ENCODE assay signal across 24 cellular contexts in genomic region chr16:55647798-55648197, GRCh38. TPM values are rescaled to one million over a fixed set of nuclear protein-coding genes. Genes with fewer than 3 reads are reported as not detected.
DNase-seq lines count a peak whose midpoint lies in the region; ATAC-seq, FAIRE-seq and TF ChIP-seq lines count a peak whose summit lies in the region.
"Had no signal": no experiment of that assay in that cellular context is flagged by ENCODE, and none has a peak within 500 bp of the region (broad histone marks: within the 10 kb centered on the region; RNA-seq: fewer than 3 reads in every experiment).

No MANE protein-coding gene starts in this region.

- TF ChIP-seq POLR2A in heart left ventricle (IDR thresholded peaks at IDR 0.05) = no peak

- peak; percentile 9 for TF ChIP-seq CTCF in left ventricle myocardium inferior (IDR thresholded peaks at IDR 0.05; ENCODE audit: borderline replicate concordance)
- peak in 1 of 12 donors; percentile 7 for TF ChIP-seq CTCF in heart left ventricle (IDR thresholded peaks at IDR 0.05)
- peak; percentile 2 for TF ChIP-seq CTCF in astrocyte of the cerebellum (IDR thresholded peaks at IDR 0.05; ENCODE audit: low read depth, low read length, missing control alignments)
- peak; percentile 12 for TF ChIP-seq CTCF in foreskin fibroblast (IDR thresholded peaks at IDR 0.05; ENCODE audit: low read depth, low read length)
- no peak for TF ChIP-seq CTCF in D721Med (IDR thresholded peaks at IDR 0.05; ENCODE audit: insufficient read depth, missing control alignments)

- H3K4me3 ChIP-seq in left ventricle myocardium inferior (no peak overlapping the region), heart left ventricle (no peak overlapping the region), astrocyte of the cerebellum (ENCODE audit: low read depth, low read length) (no peak overlapping the region), foreskin fibroblast (ENCODE audit: low read depth in 1 of 2, low read length in 2 of 2) (no peak overlapping the region)
- H3K4me3 ChIP-seq: GM23338, Peyer's patch had no signal

- no peaks in the 10 kb centered on the region for H3K9me3 ChIP-seq in left ventricle myocardium inferior (replicated peaks)
- H3K9me3 ChIP-seq in heart left ventricle = no peaks in the 10 kb centered on the region
- H3K9me3 ChIP-seq: Peyer's patch had no signal

- intact Hi-C loops in left ventricle myocardium inferior (cut with micrococcal nuclease) (no loop called here), heart left ventricle (cut with DNase I) (no loop called here)

- ATAC-seq in heart left ventricle (no peak), HG03159 (IDR thresholded peaks at IDR 0.05; ENCODE audit: unreplicated experiment) (no peak), HG02571 (IDR thresholded peaks at IDR 0.05; ENCODE audit: unreplicated experiment) (no peak)
- ATAC-seq: GM23338 had no signal

- DNase-seq in left ventricle myocardium inferior = no peak
- no peak for DNase-seq in heart left ventricle
- DNase-seq in astrocyte of the cerebellum (ENCODE audit: low read depth) = no peak
- peak in 1 of 2 donors; percentile 20 for DNase-seq in foreskin fibroblast
- no peak for DNase-seq in effector CD8-positive, alpha-beta T cell (lab: John Stamatoyannopoulos, UW)
- DNase-seq in D721Med (ENCODE audit: insufficient read length, low spot score) = no peak
- DNase-seq: 8988T, C1 segment of cervical spinal cord, DMS 273 treated with DMSO at 0.1 percent for 48 hours, GF-D8, NCI-H1048, NCI-H1436 treated with DMSO at 0.1 percent for 48 hours, NCI-H2029 treated with DMSO at 0.1 percent for 48 hours, NCI-H510A, NCI-H82, Peyer's patch, SHP77 had no signal

- no peaks in the 10 kb centered on the region for H3K36me3 ChIP-seq in left ventricle myocardium inferior
- no peaks in the 10 kb centered on the region for H3K36me3 ChIP-seq in heart left ventricle
- H3K36me3 ChIP-seq: Peyer's patch had no signal

- FAIRE-seq in D721Med (lab: Jason Lieb, UNC) = no peak
- FAIRE-seq: GM12891 had no signal

- H3K27ac ChIP-seq in left ventricle myocardium inferior (replicated peaks) (no peak overlapping the region), heart left ventricle (no peak overlapping the region)
- H3K27ac ChIP-seq: KMS-11, Peyer's patch had no signal

- H3K27me3 ChIP-seq in left ventricle myocardium inferior (ENCODE audit: low read depth) = peaks cover 87% of the 10 kb centered on the region
- H3K27me3 ChIP-seq in heart left ventricle = peaks cover 0 to 37% (median 8%) of the 10 kb centered on the region in 9 donors
- H3K27me3 ChIP-seq: Peyer's patch had no signal

- H3K4me1 ChIP-seq in left ventricle myocardium inferior (no peaks in the 10 kb centered on the region), heart left ventricle (no peaks in the 10 kb centered on the region)
- H3K4me1 ChIP-seq: Peyer's patch had no signal

- in situ Hi-C loops in astrocyte of the cerebellum (cut with HindIII; ENCODE audit: low sequenced_read_pairs) = no loop called here

RNA-seq across cellular contexts. Expression of gene SLC6A2, which starts 8.0 kb away (rescaled TPM):
- total RNA-seq in left ventricle myocardium inferior (not detected), heart left ventricle (under 1 TPM in 1 of 9 donors, not detected in 8; 0.18 TPM)
- not detected for polyA plus RNA-seq in heart left ventricle
- total RNA-seq: Daoy, M059J, Peyer's patch had no signal
